In the genomic region with DNA sequence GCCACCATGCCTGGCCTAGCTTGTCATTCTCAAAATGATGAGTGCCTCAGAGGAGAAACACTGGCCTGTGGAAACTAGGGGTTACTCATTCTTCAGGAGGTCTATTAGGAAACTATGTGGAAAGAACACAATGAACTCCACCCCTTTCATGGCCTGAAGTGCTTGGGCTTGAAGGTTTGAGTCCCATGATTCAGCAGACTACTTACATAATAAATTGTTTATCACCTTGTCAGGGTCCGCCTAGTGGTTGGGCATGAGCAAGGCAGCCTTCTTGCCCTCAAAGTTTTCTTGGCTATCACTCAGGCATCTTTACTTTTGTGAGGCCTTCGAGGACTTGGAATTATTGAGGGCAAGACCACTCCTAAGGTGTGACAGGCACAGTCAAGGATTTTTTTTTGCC, we compare ENCODE assay signal across 7 cellular contexts.
DNase-seq lines count a peak whose midpoint lies in the region; ATAC-seq and TF ChIP-seq lines count a peak whose summit lies in the region.

No MANE protein-coding gene starts in this region.

- CTCF ChIA-PET in OCI-LY7 (lab: Charles Lee; ENCODE audit: unreplicated experiment): no interaction called here

- H3K4me3 ChIP-seq in OCI-LY7 (ENCODE audit: low read depth, low read length, poor library complexity, severe bottlenecking) (no peak overlapping the region), kidney epithelial cell (ENCODE audit: low read depth, low read length) (no peak overlapping the region), adrenal gland (no peak overlapping the region)

- H3K4me1 ChIP-seq in OCI-LY7 (ENCODE audit: insufficient read depth, low read length, poor library complexity, severe bottlenecking): no peaks in the 10 kb centered on the region
- no peaks in the 10 kb centered on the region for H3K4me1 ChIP-seq in adrenal gland (replicated peaks in 1 of 2)

- H3K27ac ChIP-seq in OCI-LY7 (ENCODE audit: low read depth, low read length, poor library complexity, severe bottlenecking): no peak overlapping the region
- H3K27ac ChIP-seq in adrenal gland: no peak overlapping the region

- DNase-seq in OCI-LY7 (ENCODE audit: low spot score): peak; percentile 17
- no peak for DNase-seq in kidney epithelial cell (ENCODE audit: low read depth)
- DNase-seq in adrenal gland: no peak
- DNase-seq in NCI-H2081 treated with DMSO at 0.1 percent for 48 hours (lab: John Stamatoyannopoulos, UW): no peak
- no peak for DNase-seq in NCI-H2081 (lab: John Stamatoyannopoulos, UW)

- H3K9me3 ChIP-seq in OCI-LY7 (ENCODE audit: low read length) (no peaks in the 10 kb centered on the region), adrenal gland (replicated peaks in 1 of 3) (no peaks in the 10 kb centered on the region)

- TF ChIP-seq CTCF in OCI-LY7 (conservative IDR thresholded peaks at IDR 0.05; ENCODE audit: low read length) (peak; percentile 72), kidney epithelial cell (IDR thresholded peaks at IDR 0.05; ENCODE audit: insufficient read depth, low read length, poor library complexity, severe bottlenecking) (peak; percentile 36), adrenal gland (IDR thresholded peaks at IDR 0.05) (no peak)

- H3K36me3 ChIP-seq in OCI-LY7 (ENCODE audit: insufficient read depth, low read length) (no peaks in the 10 kb centered on the region), kidney epithelial cell (ENCODE audit: control insufficient read depth, insufficient read depth, low read length) (no peaks in the 10 kb centered on the region), adrenal gland (replicated peaks in 1 of 2) (no peaks in the 10 kb centered on the region)

- H3K27me3 ChIP-seq in kidney epithelial cell (ENCODE audit: control insufficient read depth, insufficient read depth, low read length) (no peaks in the 10 kb centered on the region), adrenal gland (no peaks in the 10 kb centered on the region)

- POLR2A ChIA-PET in OCI-LY7 (lab: Charles Lee): no interaction called here

- no peaks in the 10 kb centered on the region for H3K79me2 ChIP-seq in OCI-LY7 (ENCODE audit: insufficient read depth, low read depth, low read length)

- no TSS peak for BruUV-seq in OCI-LY7 (replicated peaks; lab: Mats Ljungman, UMichigan)

- no peak overlapping the region for H2AFZ ChIP-seq in OCI-LY7 (ENCODE audit: low read length)

- no peak overlapping the region for H3K4me2 ChIP-seq in OCI-LY7 (ENCODE audit: low read length)

- no peaks in the 10 kb centered on the region for H3K9me2 ChIP-seq in OCI-LY7 (ENCODE audit: insufficient read depth, low read length)

- intact Hi-C loops in OCI-LY7 (cut with micrococcal nuclease; ENCODE audit: unreplicated experiment): no loop called here
- intact Hi-C loops in adrenal gland (cut with DNase I): no loop called here

- ATAC-seq in GM18861 (IDR thresholded peaks at IDR 0.05; ENCODE audit: unreplicated experiment): peak; percentile 71
- ATAC-seq in HG02870 (IDR thresholded peaks at IDR 0.05; ENCODE audit: unreplicated experiment): peak; percentile 88

- TF ChIP-seq POLR2A in adrenal gland (IDR thresholded peaks at IDR 0.05): no peak

- H4K20me1 ChIP-seq in OCI-LY7 (ENCODE audit: insufficient read depth, low read length): no peaks in the 10 kb centered on the region

- WGBS in adrenal gland, 4 donors: 72 to 86% (median 85%) methylated on average over 2 of the region's 2 CpGs

Comparison
In these comparisons a context has a peak if more than half of its experiments do, and no peak if none do; other contexts are left out.
1. CTCF ChIP-seq: peak in OCI-LY7 (single experiment) and kidney epithelial cell (single experiment); none in adrenal gland (0 of 6).